ENCODE assay signal across 19 cellular contexts in genomic region chr1:168252204-168252733, GRCh38. TPM values are rescaled to one million over a fixed set of nuclear protein-coding genes. Genes with fewer than 3 reads are reported as not detected.
DNase-seq lines count a peak whose midpoint lies in the region; ATAC-seq and FAIRE-seq lines count a peak whose summit lies in the region.
"Had no signal": no experiment of that assay in that cellular context is flagged by ENCODE, and none has a peak within 500 bp of the region (broad histone marks: within the 10 kb centered on the region; RNA-seq: fewer than 3 reads in every experiment).

No MANE protein-coding gene starts in this region.

- FAIRE-seq in GM19239 (lab: Jason Lieb, UNC): peak; percentile 60
- FAIRE-seq: HTR-8/SVneo had no signal

- no peak overlapping the region for H3K4me3 Mint-ChIP-seq in immature natural killer cell
- H3K4me3 Mint-ChIP-seq in stimulated activated memory B cell treated with anti-CD40 and anti-IgM and Interleukin-4, amounts not matched to agents 10 μg/mL and 1 μg/mL and 100 μg/mL, for 72 hours: no peak overlapping the region
- H3K4me3 Mint-ChIP-seq: CD8-positive, alpha-beta T cell had no signal

- H3K27ac Mint-ChIP-seq in immature natural killer cell: peak overlapping the region in 4 of 6 donors; percentile 2 to 30 (median 19)
- H3K27ac Mint-ChIP-seq in stimulated activated memory B cell treated with anti-CD40 and anti-IgM and Interleukin-4, amounts not matched to agents 10 μg/mL and 1 μg/mL and 100 μg/mL, for 72 hours: peak overlapping the region; percentile 41
- H3K27ac Mint-ChIP-seq: CD8-positive, alpha-beta T cell had no signal

- ATAC-seq in stimulated activated memory B cell treated with anti-CD40 and anti-IgM and Interleukin-4, amounts not matched to agents 10 μg/mL and 1 μg/mL and 100 μg/mL, for 72 hours: no peak
- ATAC-seq in GM21515 (IDR thresholded peaks at IDR 0.05; ENCODE audit: unreplicated experiment): no peak
- ATAC-seq: CD8-positive, alpha-beta T cell; Right ventricle myocardium inferior had no signal

- H3K9me3 Mint-ChIP-seq in immature natural killer cell: peaks cover 0 to 14% (median 3%) of the 10 kb centered on the region in 6 donors
- peaks cover 8% of the 10 kb centered on the region for H3K9me3 Mint-ChIP-seq in stimulated activated memory B cell treated with anti-CD40 and anti-IgM and Interleukin-4, amounts not matched to agents 10 μg/mL and 1 μg/mL and 100 μg/mL, for 72 hours

- H3K27me3 Mint-ChIP-seq in immature natural killer cell (ENCODE audit: low read depth in 3 of 3): peaks cover 0 to 2% (median 2%) of the 10 kb centered on the region in 3 donors
- H3K27me3 Mint-ChIP-seq in stimulated activated memory B cell treated with anti-CD40 and anti-IgM and Interleukin-4, amounts not matched to agents 10 μg/mL and 1 μg/mL and 100 μg/mL, for 72 hours: no peaks in the 10 kb centered on the region

- peaks cover 11% of the 10 kb centered on the region for H3K4me1 ChIP-seq in adipocyte (ENCODE audit: control insufficient read depth, insufficient read depth, low read length)
- H3K4me1 ChIP-seq: BE2C had no signal

- peaks cover 46% of the 10 kb centered on the region for H3K36me3 ChIP-seq in adipocyte (ENCODE audit: control insufficient read depth, insufficient read depth, low read length, severe bottlenecking)

- no peak overlapping the region for H3K4me3 ChIP-seq in adipocyte (ENCODE audit: low read length)
- H3K4me3 ChIP-seq: GM23248, MG63, SK-N-MC had no signal

- no peaks in the 10 kb centered on the region for H3K27me3 ChIP-seq in adipocyte (replicated peaks; ENCODE audit: control insufficient read depth, insufficient read depth, low read length)
- H3K27me3 ChIP-seq: BE2C, MG63 had no signal

- peaks cover 35 to 51% (median 39%) of the 10 kb centered on the region in 3 donors for H3K36me3 Mint-ChIP-seq in immature natural killer cell
- peaks cover 81% of the 10 kb centered on the region for H3K36me3 Mint-ChIP-seq in stimulated activated memory B cell treated with anti-CD40 and anti-IgM and Interleukin-4, amounts not matched to agents 10 μg/mL and 1 μg/mL and 100 μg/mL, for 72 hours

- DNase-seq in GM19239 (ENCODE audit: insufficient read length, low spot score): no peak
- DNase-seq in adipocyte (ENCODE audit: low read depth): peak; percentile 60
- no peak for DNase-seq in immature natural killer cell
- DNase-seq in dedifferentiated amniotic fluid mesenchymal stem cell (ENCODE audit: extremely low spot score): no peak
- DNase-seq in dermis blood vessel endothelial cell: no peak
- DNase-seq: BE2C; CD8-positive, alpha-beta T cell; GM23248; KG1; MG63; NCI-H1105; NCI-H187; NCI-H446 treated with DMSO at 0.1 percent for 48 hours; NCI-H748 treated with DMSO at 0.1 percent for 48 hours had no signal

- no peak overlapping the region for H3K9ac ChIP-seq in adipocyte (ENCODE audit: low read length)
- H3K9ac ChIP-seq: GM23248 had no signal

- H3K4me1 Mint-ChIP-seq in immature natural killer cell: peaks cover 30 to 86% of the 10 kb centered on the region in 2 donors
- peaks cover 18% of the 10 kb centered on the region for H3K4me1 Mint-ChIP-seq in stimulated activated memory B cell treated with anti-CD40 and anti-IgM and Interleukin-4, amounts not matched to agents 10 μg/mL and 1 μg/mL and 100 μg/mL, for 72 hours

- H3K9me3 ChIP-seq in adipocyte (ENCODE audit: control insufficient read depth, low read length): peaks cover 11% of the 10 kb centered on the region

RNA-seq across cellular contexts. Expression of gene SFT2D2, which starts 26.5 kb away (rescaled TPM):
- 10 to 100 TPM; 31.1 to 72.6 (median 46.7) TPM for polyA plus RNA-seq in immature natural killer cell
- total RNA-seq in dermis blood vessel endothelial cell: 45.8 and 70.7 TPM in 2 replicates

RNA-seq across cellular contexts. Expression of gene TBX19, which starts 28.4 kb away (rescaled TPM):
- 1 to 10 TPM; 1.2 to 6.2 (median 3.4) TPM for polyA plus RNA-seq in immature natural killer cell
- total RNA-seq in dermis blood vessel endothelial cell: 0.47 and 0.51 TPM in 2 replicates
